In the genomic region with DNA sequence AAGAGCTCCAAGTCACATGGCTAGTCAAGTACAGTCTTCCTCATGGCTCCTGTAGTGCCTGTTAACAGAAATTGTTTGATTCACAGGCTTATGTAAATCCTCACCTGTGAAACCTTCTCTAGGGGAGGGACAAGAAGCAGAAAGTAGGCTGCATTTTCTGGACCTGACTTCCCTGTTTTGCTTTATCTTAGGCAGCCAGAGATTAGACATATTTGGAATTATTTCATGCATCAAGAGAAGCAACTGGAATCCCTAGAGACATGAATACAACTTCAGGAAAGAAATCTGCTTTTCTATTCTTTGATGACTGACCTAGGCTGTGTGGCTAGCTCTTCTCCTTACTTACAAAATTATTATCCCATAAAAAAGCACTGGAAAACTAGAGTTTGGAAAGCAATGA, we compare ENCODE assay signal across 8 cellular contexts. TPM values are rescaled to one million over a fixed set of nuclear protein-coding genes. Genes with fewer than 3 reads are reported as not detected.
DNase-seq lines count a peak whose midpoint lies in the region; ATAC-seq and TF ChIP-seq lines count a peak whose summit lies in the region.

No MANE protein-coding gene starts in this region.

- ATAC-seq in CD8-positive, alpha-beta T cell, result no peak
- ATAC-seq in gastroesophageal sphincter, result peak; percentile 37
- no peak for ATAC-seq in HG03442 (IDR thresholded peaks at IDR 0.05; ENCODE audit: unreplicated experiment)
- ATAC-seq in GM21360 (IDR thresholded peaks at IDR 0.05; ENCODE audit: unreplicated experiment), result no peak

- intact Hi-C loops in CD8-positive, alpha-beta T cell (cut with DNase I, micrococcal nuclease), result no loop called here

- peak overlapping the region; percentile 23 for H3K27ac ChIP-seq in CD8-positive, alpha-beta T cell (ENCODE audit: low read depth, low read length)
- H3K27ac ChIP-seq in VCaP (peak overlapping the region; percentile 31; the same call in 1 of the 2 replicates), gastroesophageal sphincter (peak overlapping the region; percentile 55 to 78 (median 68))

- DNase-seq in CD8-positive, alpha-beta T cell, result no peak
- DNase-seq in progenitor cell of endocrine pancreas (ENCODE audit: low spot score, unreplicated experiment) (no peak), NK-92 (lab: John Stamatoyannopoulos, UW; ENCODE audit: unreplicated experiment) (no peak)
- DNase-seq in activated naive CD4-positive, alpha-beta T cell (lab: John Stamatoyannopoulos, UW), result no peak

- no peak for TF ChIP-seq CTCF in CD8-positive, alpha-beta T cell (IDR thresholded peaks at IDR 0.05)
- no peak for TF ChIP-seq CTCF in VCaP (conservative IDR thresholded peaks at IDR 0.05)
- TF ChIP-seq CTCF in gastroesophageal sphincter (IDR thresholded peaks at IDR 0.05), result no peak
- TF ChIP-seq CTCF in progenitor cell of endocrine pancreas (IDR thresholded peaks at IDR 0.05; ENCODE audit: unreplicated experiment), result no peak

- CTCF ChIA-PET in CD8-positive, alpha-beta T cell (lab: Charles Lee), result interaction anchor here (1.3 to 1.7 kb wide), 4 partner anchors 11 to 97 kb away, joined by 3 to 5 read pairs (median 4); no protein-coding TSS in a partner anchor

- no peaks in the 10 kb centered on the region for H3K36me3 ChIP-seq in CD8-positive, alpha-beta T cell (ENCODE audit: insufficient read depth, low read length)
- H3K36me3 ChIP-seq in gastroesophageal sphincter, result no peaks in the 10 kb centered on the region

- no peaks in the 10 kb centered on the region for H3K9me3 Mint-ChIP-seq in CD8-positive, alpha-beta T cell
- H3K9me3 Mint-ChIP-seq in progenitor cell of endocrine pancreas (ENCODE audit: low read depth), result no peaks in the 10 kb centered on the region

- no peaks in the 10 kb centered on the region for H3K9me3 ChIP-seq in CD8-positive, alpha-beta T cell (ENCODE audit: low read length)
- H3K9me3 ChIP-seq in gastroesophageal sphincter, result no peaks in the 10 kb centered on the region

- peaks cover 49% of the 10 kb centered on the region for H3K4me1 Mint-ChIP-seq in CD8-positive, alpha-beta T cell (ENCODE audit: low read depth)
- H3K4me1 Mint-ChIP-seq in progenitor cell of endocrine pancreas (ENCODE audit: low read depth), result peaks cover 42% of the 10 kb centered on the region

- POLR2A ChIA-PET in CD8-positive, alpha-beta T cell (lab: Charles Lee), result interaction anchor here (0.7 kb wide), 1 partner anchor 12 kb away, joined by 4 read pairs; no protein-coding TSS in a partner anchor

- peaks cover 11% of the 10 kb centered on the region for H3K36me3 Mint-ChIP-seq in CD8-positive, alpha-beta T cell
- H3K36me3 Mint-ChIP-seq in progenitor cell of endocrine pancreas (ENCODE audit: insufficient read depth), result no peaks in the 10 kb centered on the region

- TF ChIP-seq EP300 in gastroesophageal sphincter (IDR thresholded peaks at IDR 0.05), result no peak

- H3K4me3 Mint-ChIP-seq in CD8-positive, alpha-beta T cell, result no peak overlapping the region
- H3K4me3 Mint-ChIP-seq in progenitor cell of endocrine pancreas (ENCODE audit: low read depth), result no peak overlapping the region

- no peaks in the 10 kb centered on the region for H3K27me3 Mint-ChIP-seq in CD8-positive, alpha-beta T cell (ENCODE audit: low read depth)
- no peaks in the 10 kb centered on the region for H3K27me3 Mint-ChIP-seq in progenitor cell of endocrine pancreas

- peak overlapping the region; percentile 80 for H3K27ac Mint-ChIP-seq in CD8-positive, alpha-beta T cell
- peak overlapping the region; percentile 55 for H3K27ac Mint-ChIP-seq in progenitor cell of endocrine pancreas

- H3K4me1 ChIP-seq in CD8-positive, alpha-beta T cell (ENCODE audit: insufficient read depth, low read length), result peaks cover 16% of the 10 kb centered on the region
- peaks cover 14 to 89% (median 15%) of the 10 kb centered on the region in 3 donors for H3K4me1 ChIP-seq in gastroesophageal sphincter

- no peak overlapping the region for H3K4me3 ChIP-seq in CD8-positive, alpha-beta T cell (ENCODE audit: low read depth, low read length)
- no peak overlapping the region for H3K4me3 ChIP-seq in gastroesophageal sphincter

- H3K27me3 ChIP-seq in CD8-positive, alpha-beta T cell (ENCODE audit: insufficient read depth, low read length), result no peaks in the 10 kb centered on the region
- H3K27me3 ChIP-seq in gastroesophageal sphincter, result no peaks in the 10 kb centered on the region

- TF ChIP-seq POLR2A in gastroesophageal sphincter (IDR thresholded peaks at IDR 0.05), result no peak

RNA-seq across cellular contexts. Expression of gene CAST, which starts 52.3 kb away (rescaled TPM):
- total RNA-seq in CD8-positive, alpha-beta T cell, result 100 to 1,000 TPM; 165 to 169 TPM
- total RNA-seq in gastroesophageal sphincter (100 to 1,000 TPM; 292 to 347 (median 320) TPM), progenitor cell of endocrine pancreas (97.0 and 111 TPM in 2 replicates)
